In genomic region chr2:15901808-15902130, GRCh38 we compare ENCODE assay signal across 29 cellular contexts. TPM values are rescaled to one million over a fixed set of nuclear protein-coding genes. Genes with fewer than 3 reads are reported as not detected.
"Had no signal": no experiment of that assay in that cellular context is flagged by ENCODE, and none has a peak within 500 bp of the region (broad histone marks: within the 10 kb centered on the region; RNA-seq: fewer than 3 reads in every experiment).

No MANE protein-coding gene starts in this region.

- ATAC-seq: stimulated activated effector memory CD8-positive, alpha-beta T cell treated with anti-CD3 and anti-CD28 coated beads, Interleukin-12 subunit alpha, Interleukin-12 subunit beta, amount 100 ng/mL, for 72 hours; stimulated activated memory B cell treated with anti-CD40 and anti-IgM and Interleukin-4, amounts not matched to agents 10 μg/mL and 1 μg/mL and 100 μg/mL, for 72 hours; stimulated activated naive B cell treated with anti-CD40 and anti-IgM and Interleukin-4, amounts not matched to agents 10 μg/mL and 1 μg/mL and 100 μg/mL, for 72 hours; stimulated activated naive CD8-positive, alpha-beta T cell treated with anti-CD3 and anti-CD28 coated beads, Interleukin-15, amount 100 ng/mL, for 72 hours; stimulated activated naive CD8-positive, alpha-beta T cell treated with anti-CD3 and anti-CD28 coated beads, Interleukin-15, Interleukin-2, amounts not matched to agents 100 U/mL and 50 U/mL, for 24 hours; upper lobe of right lung had no signal

- H3K4me1 ChIP-seq: stomach, suprapubic skin, testis, thyroid gland, tibial artery, tibial nerve, transverse colon, upper lobe of left lung, upper lobe of right lung, uterus, vagina had no signal

- H3K9me3 ChIP-seq: suprapubic skin, testis, thyroid gland, upper lobe of right lung, uterus, vagina had no signal

- DNase-seq: stimulated activated CD4-positive, alpha-beta T cell treated with anti-CD3 and anti-CD28 coated beads, Interleukin-2, amount 100 ng/mL, for 48 hours; stimulated activated CD4-positive, alpha-beta T cell treated with anti-CD3 and anti-CD28 coated beads, Interleukin-4, amount 100 ng/mL, for 1 hour; stimulated activated CD4-positive, alpha-beta T cell treated with anti-CD3 and anti-CD28 coated beads, Interleukin-4, amount 100 ng/mL, for 24 hours; stimulated activated CD4-positive, alpha-beta T cell treated with anti-CD3 and anti-CD28 coated beads, Interleukin-4, amount 100 ng/mL, for 4 hours; stimulated activated CD8-positive, alpha-beta memory T cell treated with anti-CD3 and anti-CD28 coated beads, Interleukin-4, amount 100 ng/mL, for 48 hours; stimulated activated naive B cell treated with anti-CD40 and anti-IgM and Interleukin-4, amounts not matched to agents 10 μg/mL and 1 μg/mL and 100 μg/mL, for 72 hours; stimulated activated naive CD4-positive, alpha-beta T cell; stimulated activated naive CD4-positive, alpha-beta T cell treated with Interleukin-2 at 50 U/mL for 16 hours; stimulated activated naive CD8-positive, alpha-beta T cell treated with anti-CD3 and anti-CD28 coated beads, Interleukin-15, amount 100 ng/mL, for 72 hours; stimulated activated naive CD8-positive, alpha-beta T cell treated with anti-CD3 and anti-CD28 coated beads, Interleukin-15, Interleukin-2, amounts not matched to agents 100 U/mL and 50 U/mL, for 24 hours; stomach; substantia nigra; testis; thyroid gland; tibial artery; transverse colon; upper lobe of left lung; upper lobe of right lung; uterus had no signal

- H3K27me3 Mint-ChIP-seq: stimulated activated naive B cell treated with anti-CD40 and anti-IgM and Interleukin-4, amounts not matched to agents 10 μg/mL and 1 μg/mL and 100 μg/mL, for 72 hours; stimulated activated naive CD8-positive, alpha-beta T cell treated with anti-CD3 and anti-CD28 coated beads, Interleukin-15, Interleukin-2, amounts not matched to agents 100 ng/mL and 50 ng/mL, for 24 hours; type B pancreatic cell had no signal

- H3K4me1 Mint-ChIP-seq: stimulated activated effector memory CD8-positive, alpha-beta T cell treated with anti-CD3 and anti-CD28 coated beads, Interleukin-12 subunit alpha, Interleukin-12 subunit beta, amount 100 ng/mL, for 72 hours; stimulated activated memory B cell treated with anti-CD40 and anti-IgM and Interleukin-4, amounts not matched to agents 10 μg/mL and 1 μg/mL and 100 μg/mL, for 72 hours; stimulated activated naive B cell treated with anti-CD40 and anti-IgM and Interleukin-4, amounts not matched to agents 10 μg/mL and 1 μg/mL and 100 μg/mL, for 72 hours; stimulated activated naive CD8-positive, alpha-beta T cell treated with anti-CD3 and anti-CD28 coated beads, Interleukin-15, amount 100 ng/mL, for 72 hours had no signal

- H3K4me3 ChIP-seq: stomach, suprapubic skin, testis, thoracic aorta, thyroid gland, tibial artery, tibial nerve, transverse colon, upper lobe of left lung, upper lobe of right lung, uterus, vagina had no signal

- H3K36me3 Mint-ChIP-seq: stimulated activated effector memory CD8-positive, alpha-beta T cell treated with anti-CD3 and anti-CD28 coated beads, Interleukin-12 subunit alpha, Interleukin-12 subunit beta, amount 100 ng/mL, for 72 hours; stimulated activated memory B cell treated with anti-CD40 and anti-IgM and Interleukin-4, amounts not matched to agents 10 μg/mL and 1 μg/mL and 100 μg/mL, for 72 hours; stimulated activated naive B cell treated with anti-CD40 and anti-IgM and Interleukin-4, amounts not matched to agents 10 μg/mL and 1 μg/mL and 100 μg/mL, for 72 hours; type B pancreatic cell had no signal

- H3K36me3 ChIP-seq: stomach, suprapubic skin, thoracic aorta, thyroid gland, tibial artery, tibial nerve, transverse colon, upper lobe of left lung, upper lobe of right lung, uterus, vagina had no signal

- H3K4me3 Mint-ChIP-seq: stimulated activated effector memory CD8-positive, alpha-beta T cell treated with anti-CD3 and anti-CD28 coated beads, Interleukin-12 subunit alpha, Interleukin-12 subunit beta, amount 100 ng/mL, for 72 hours; stimulated activated memory B cell treated with anti-CD40 and anti-IgM and Interleukin-4, amounts not matched to agents 10 μg/mL and 1 μg/mL and 100 μg/mL, for 72 hours; stimulated activated naive B cell treated with anti-CD40 and anti-IgM and Interleukin-4, amounts not matched to agents 10 μg/mL and 1 μg/mL and 100 μg/mL, for 72 hours; stimulated activated naive CD8-positive, alpha-beta T cell treated with anti-CD3 and anti-CD28 coated beads, Interleukin-15, amount 100 ng/mL, for 72 hours; stimulated activated naive CD8-positive, alpha-beta T cell treated with anti-CD3 and anti-CD28 coated beads, Interleukin-15, Interleukin-2, amounts not matched to agents 100 ng/mL and 50 ng/mL, for 24 hours; type B pancreatic cell had no signal

- H3K27ac Mint-ChIP-seq: stimulated activated effector memory CD8-positive, alpha-beta T cell treated with anti-CD3 and anti-CD28 coated beads, Interleukin-12 subunit alpha, Interleukin-12 subunit beta, amount 100 ng/mL, for 72 hours; stimulated activated memory B cell treated with anti-CD40 and anti-IgM and Interleukin-4, amounts not matched to agents 10 μg/mL and 1 μg/mL and 100 μg/mL, for 72 hours; stimulated activated naive B cell treated with anti-CD40 and anti-IgM and Interleukin-4, amounts not matched to agents 10 μg/mL and 1 μg/mL and 100 μg/mL, for 72 hours; stimulated activated naive CD8-positive, alpha-beta T cell treated with anti-CD3 and anti-CD28 coated beads, Interleukin-15, amount 100 ng/mL, for 72 hours; stimulated activated naive CD8-positive, alpha-beta T cell treated with anti-CD3 and anti-CD28 coated beads, Interleukin-15, Interleukin-2, amounts not matched to agents 100 ng/mL and 50 ng/mL, for 24 hours; type B pancreatic cell had no signal

- FAIRE-seq: urothelium cell line had no signal

- H3K27ac ChIP-seq: stomach, suprapubic skin, testis, thoracic aorta, thyroid gland, tibial artery, tibial nerve, transverse colon, upper lobe of left lung, upper lobe of right lung, uterus, vagina had no signal

- H3K27me3 ChIP-seq: stomach, suprapubic skin, testis, thyroid gland, tibial artery, tibial nerve, transverse colon, upper lobe of left lung, upper lobe of right lung, uterus, vagina had no signal

RNA-seq across cellular contexts. Expression of gene MYCN, which starts 38.6 kb away (rescaled TPM):
- total RNA-seq: subcutaneous adipose tissue had no signal
